ENCODE assay signal across 10 cellular contexts in the genomic region with DNA sequence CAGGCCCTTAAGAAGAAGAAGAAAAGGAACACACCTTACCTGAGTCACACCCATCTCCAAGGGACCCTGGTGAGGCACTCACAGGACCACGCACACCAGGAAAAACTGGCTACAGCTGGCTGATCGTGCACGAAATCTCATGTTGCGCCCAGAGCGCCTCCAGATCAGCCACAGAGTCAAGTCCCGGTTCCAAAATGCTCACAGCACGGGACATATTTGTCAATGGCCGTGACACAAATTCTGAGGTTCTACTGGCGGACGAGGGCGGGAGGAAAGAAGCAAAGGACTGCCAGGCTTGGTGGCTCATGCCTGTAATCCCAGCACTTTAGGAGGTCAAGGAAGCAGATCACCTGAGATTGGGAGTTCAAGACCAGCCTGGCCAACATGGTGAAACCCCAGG. TPM values are rescaled to one million over a fixed set of nuclear protein-coding genes. Genes with fewer than 3 reads are reported as not detected.
DNase-seq lines count a peak whose midpoint lies in the region; ATAC-seq and TF ChIP-seq lines count a peak whose summit lies in the region.
"Had no signal": no experiment of that assay in that cellular context is flagged by ENCODE, and none has a peak within 500 bp of the region (broad histone marks: within the 10 kb centered on the region; RNA-seq: fewer than 3 reads in every experiment).

No MANE protein-coding gene starts in this region.

- peak overlapping the region; percentile 76 for H3K4me3 Mint-ChIP-seq in central memory CD8-positive, alpha-beta T cell

- H3K27ac ChIP-seq in DOHH2 (ENCODE audit: low read depth, low read length) (no peak overlapping the region), OCI-LY3 (ENCODE audit: low read length) (no peak overlapping the region), gastrocnemius medialis (peak overlapping the region; percentile 67 to 95 (median 79))

- no peak for TF ChIP-seq POLR2A in gastrocnemius medialis (IDR thresholded peaks at IDR 0.05)

- intact Hi-C loops in gastrocnemius medialis (cut with DNase I; ENCODE audit: low total_unique reads) = loop anchor here (1.0 to 2.0 kb wide), 2 partner anchors 21 to 138 kb away; a partner anchor contains a TSS

- no peak for ATAC-seq in central memory CD8-positive, alpha-beta T cell (replicated peaks; ENCODE audit: extremely low read depth, poor library complexity, severe bottlenecking)
- peak; percentile 13 to 18 for ATAC-seq in gastrocnemius medialis
- ATAC-seq in HG03378 (IDR thresholded peaks at IDR 0.05; ENCODE audit: unreplicated experiment) = no peak

- H3K4me2 ChIP-seq in DOHH2 (ENCODE audit: low read length) (peak overlapping the region; percentile 66), OCI-LY3 (ENCODE audit: low read length) (peak overlapping the region; percentile 98)

- peak overlapping the region; percentile 52 for H3K4me3 ChIP-seq in DOHH2 (ENCODE audit: low read length)
- peak overlapping the region; percentile 66 for H3K4me3 ChIP-seq in OCI-LY3 (ENCODE audit: low read length)
- no peak overlapping the region for H3K4me3 ChIP-seq in gastrocnemius medialis
- no peak overlapping the region for H3K4me3 ChIP-seq in BE2C (ENCODE audit: low read depth, low read length)
- H3K4me3 ChIP-seq: lung had no signal

- H3K4me1 ChIP-seq in DOHH2 (ENCODE audit: control insufficient read depth, low read length) (peaks cover 71% of the 10 kb centered on the region), OCI-LY3 (ENCODE audit: low read length) (peaks cover 61% of the 10 kb centered on the region), gastrocnemius medialis (peaks cover 64 to 70% of the 10 kb centered on the region in 2 donors), BE2C (peaks cover 28% of the 10 kb centered on the region)

- in situ Hi-C loops in gastrocnemius medialis (cut with MboI; ENCODE audit: low sequenced_read_pairs in 4 of 4) = no loop called here

- H3K36me3 Mint-ChIP-seq in central memory CD8-positive, alpha-beta T cell (ENCODE audit: insufficient read depth) = peaks cover 11% of the 10 kb centered on the region

- peak overlapping the region; percentile 85 for H3K27ac Mint-ChIP-seq in central memory CD8-positive, alpha-beta T cell (ENCODE audit: low read depth)

- no peak for TF ChIP-seq CTCF in DOHH2 (IDR thresholded peaks at IDR 0.05; ENCODE audit: low read depth, low read length, poor library complexity, severe bottlenecking)
- no peak for TF ChIP-seq CTCF in OCI-LY3 (IDR thresholded peaks at IDR 0.05; ENCODE audit: low read depth, low read length)
- TF ChIP-seq CTCF in gastrocnemius medialis (IDR thresholded peaks at IDR 0.05 in 4 of 5, conservative IDR thresholded peaks at IDR 0.05 in 1 of 5) = no peak
- TF ChIP-seq CTCF in BE2C (IDR thresholded peaks at IDR 0.05; ENCODE audit: low read depth, low read length) = no peak

- H3K36me3 ChIP-seq in DOHH2 (ENCODE audit: control insufficient read depth, low read length) (peaks cover 2% of the 10 kb centered on the region; the same call in 1 of the 2 replicates), OCI-LY3 (replicated peaks; ENCODE audit: low read depth, low read length) (peaks cover 13% of the 10 kb centered on the region), gastrocnemius medialis (no peaks in the 10 kb centered on the region), BE2C (peaks cover 6% of the 10 kb centered on the region)

- H3K79me2 ChIP-seq in DOHH2 (ENCODE audit: control insufficient read depth, low read length) (peaks cover 84% of the 10 kb centered on the region), OCI-LY3 (ENCODE audit: low read length) (peaks cover 84% of the 10 kb centered on the region)

- no peak overlapping the region for H2AFZ ChIP-seq in OCI-LY3 (ENCODE audit: low read depth, low read length)

- H3F3A ChIP-seq in DOHH2 (ENCODE audit: control insufficient read depth, insufficient read depth) = peaks cover 7% of the 10 kb centered on the region

- no peaks in the 10 kb centered on the region for H3K9me3 ChIP-seq in DOHH2 (ENCODE audit: control insufficient read depth, insufficient read depth, low read length)
- no peaks in the 10 kb centered on the region for H3K9me3 ChIP-seq in OCI-LY3 (ENCODE audit: insufficient read depth, low read length)
- no peaks in the 10 kb centered on the region for H3K9me3 ChIP-seq in gastrocnemius medialis
- no peaks in the 10 kb centered on the region for H3K9me3 ChIP-seq in BE2C

- H3K9ac ChIP-seq in OCI-LY3 (ENCODE audit: low read length) = no peak overlapping the region

- no peaks in the 10 kb centered on the region for H3K27me3 Mint-ChIP-seq in central memory CD8-positive, alpha-beta T cell

- H3K27me3 ChIP-seq in DOHH2 (ENCODE audit: control insufficient read depth, low read length) (no peaks in the 10 kb centered on the region), OCI-LY3 (ENCODE audit: low read depth, low read length) (peaks cover 9% of the 10 kb centered on the region; the same call in 1 of the 2 replicates), gastrocnemius medialis (no peaks in the 10 kb centered on the region), BE2C (no peaks in the 10 kb centered on the region)

- no peaks in the 10 kb centered on the region for H3K9me2 ChIP-seq in DOHH2 (replicated peaks; ENCODE audit: control insufficient read depth, low read length)

- no peaks in the 10 kb centered on the region for H3K9me3 Mint-ChIP-seq in central memory CD8-positive, alpha-beta T cell

- peaks cover 48% of the 10 kb centered on the region for H3K4me1 Mint-ChIP-seq in central memory CD8-positive, alpha-beta T cell

- H4K20me1 ChIP-seq in DOHH2 (ENCODE audit: control insufficient read depth, insufficient read depth, low read depth, low read length) (peaks cover 35% of the 10 kb centered on the region), OCI-LY3 (ENCODE audit: insufficient read depth, low read length) (peaks cover 84% of the 10 kb centered on the region)

- DNase-seq in central memory CD8-positive, alpha-beta T cell (ENCODE audit: low spot score in 2 of 2) = no peak
- peak in 1 of 2 donors; percentile 59 for DNase-seq in gastrocnemius medialis
- DNase-seq in NCI-H2081 (lab: John Stamatoyannopoulos, UW) = no peak
- no peak for DNase-seq in BE2C
- DNase-seq: DMS79, NCI-H1417 had no signal

RNA-seq across cellular contexts. Expression of a gene that starts 21.5 kb away (rescaled TPM):
- total RNA-seq in gastrocnemius medialis = 10 to 100 TPM; 11.6 to 19.4 (median 15.8) TPM
- polyA plus RNA-seq in BE2C (2012; ENCODE audit: insufficient read depth, insufficient read length, low read depth) = 132 TPM

RNA-seq across cellular contexts. Expression of a gene that starts 23.6 kb away (rescaled TPM):
- 10 to 100 TPM in 2 of 4 donors, 1 to 10 TPM in 2; 7.3 to 15.8 (median 9.7) TPM for total RNA-seq in gastrocnemius medialis
- 12.6 TPM for polyA plus RNA-seq in BE2C (2012; ENCODE audit: insufficient read depth, insufficient read length, low read depth)

RNA-seq across cellular contexts. Expression of a gene that starts 35.5 kb away (rescaled TPM):
- 1 to 10 TPM; 2.7 to 3.1 (median 3.0) TPM for total RNA-seq in gastrocnemius medialis
- polyA plus RNA-seq in BE2C (2012; ENCODE audit: insufficient read depth, insufficient read length, low read depth) = 43.6 TPM

RNA-seq across cellular contexts. Expression of a gene that starts 40.3 kb away (rescaled TPM):
- 1 to 10 TPM in 2 of 4 donors, under 1 TPM in 1, not detected in 1; 0.94 to 2.1 (median 1.3) TPM for total RNA-seq in gastrocnemius medialis
- 1.5 TPM for polyA plus RNA-seq in BE2C (2012; ENCODE audit: insufficient read depth, insufficient read length, low read depth)

Comparison
In these comparisons a context has a peak if more than half of its experiments do, and no peak if none do; other contexts are left out.
1. H3K27ac ChIP-seq: peak in gastrocnemius medialis (4 of 4); none in DOHH2 (single experiment) and OCI-LY3 (single experiment).
2. H3K4me3 ChIP-seq: peak in DOHH2 (single experiment) and OCI-LY3 (single experiment); none in gastrocnemius medialis (0 of 4) and BE2C (single experiment).
3. ATAC-seq: peak in gastrocnemius medialis (2 of 2); none in central memory CD8-positive, alpha-beta T cell (single experiment) and HG03378 (single experiment).